Comparison of ENCODE assay signal across 23 cellular contexts in genomic region chr4:182140547-182140946, GRCh38.
"Had no signal": no experiment of that assay in that cellular context is flagged by ENCODE, and none has a peak within 500 bp of the region (broad histone marks: within the 10 kb centered on the region; RNA-seq: fewer than 3 reads in every experiment).

No MANE protein-coding gene starts in this region.

- H3K27ac Mint-ChIP-seq: activated CD4-positive, alpha-beta memory T cell treated with anti-CD3 and anti-CD28 coated beads, Interleukin-2, amount 10 ng/mL, durations not matched to agents 7 days and 5 days; activated CD4-positive, alpha-beta T cell treated with anti-CD3 and anti-CD28 coated beads for 36 hours; activated T-helper 2 cell treated with anti-CD3 and anti-CD28 coated beads, Interferon-gamma antibody, Interleukin-2, Interleukin-4, amounts not matched to agents 10 μg/mL and 5 μg/mL and 100 μg/mL, durations not matched to agents 14 hours and 24 hours and 36 hours; dendritic cell treated with granulocyte-macrophage colony-stimulating factor and Interleukin-4, amounts not matched to agents 40 ng/mL and 50 ng/mL, for 4 days; natural killer cell treated with Interleukin-12 subunit alpha and Interleukin-12 subunit beta and Interleukin-15 and Interleukin-18, amount 100 ng/mL, for 72 hours; stimulated activated effector memory CD8-positive, alpha-beta T cell treated with anti-CD3 and anti-CD28 coated beads, Interleukin-12 subunit alpha, Interleukin-12 subunit beta, amount 100 ng/mL, for 72 hours had no signal

- H3K36me3 ChIP-seq: ascending aorta, cardiac muscle cell, esophagus squamous epithelium, lower lobe of right lung, prostate gland, stomach, upper lobe of right lung, WERI-Rb-1 had no signal

- H3K4me3 Mint-ChIP-seq: activated CD4-positive, alpha-beta memory T cell treated with anti-CD3 and anti-CD28 coated beads, Interleukin-2, amount 10 ng/mL, durations not matched to agents 7 days and 5 days; activated CD4-positive, alpha-beta T cell treated with anti-CD3 and anti-CD28 coated beads for 36 hours; dendritic cell treated with granulocyte-macrophage colony-stimulating factor and Interleukin-4, amounts not matched to agents 40 ng/mL and 50 ng/mL, for 4 days; natural killer cell treated with Interleukin-12 subunit alpha and Interleukin-12 subunit beta and Interleukin-15 and Interleukin-18, amount 100 ng/mL, for 72 hours; stimulated activated effector memory CD8-positive, alpha-beta T cell treated with anti-CD3 and anti-CD28 coated beads, Interleukin-12 subunit alpha, Interleukin-12 subunit beta, amount 100 ng/mL, for 72 hours had no signal

- H3K9me3 Mint-ChIP-seq: activated CD4-positive, alpha-beta memory T cell treated with anti-CD3 and anti-CD28 coated beads, Interleukin-2, amount 10 ng/mL, durations not matched to agents 7 days and 5 days; activated T-helper 2 cell treated with anti-CD3 and anti-CD28 coated beads, Interferon-gamma antibody, Interleukin-2, Interleukin-4, amounts not matched to agents 10 μg/mL and 5 μg/mL and 100 μg/mL, durations not matched to agents 14 hours and 24 hours and 36 hours; dendritic cell treated with granulocyte-macrophage colony-stimulating factor and Interleukin-4, amounts not matched to agents 40 ng/mL and 50 ng/mL, for 4 days had no signal

- H3K36me3 Mint-ChIP-seq: natural killer cell treated with Interleukin-12 subunit alpha and Interleukin-12 subunit beta and Interleukin-15 and Interleukin-18, amount 100 ng/mL, for 72 hours; stimulated activated effector memory CD8-positive, alpha-beta T cell treated with anti-CD3 and anti-CD28 coated beads, Interleukin-12 subunit alpha, Interleukin-12 subunit beta, amount 100 ng/mL, for 72 hours had no signal

- H3K4me3 ChIP-seq: ascending aorta, cardiac muscle cell, esophagus squamous epithelium, prostate gland, skin epidermis, stomach, upper lobe of right lung had no signal

- DNase-seq: activated CD4-positive, alpha-beta memory T cell treated with anti-CD3 and anti-CD28 coated beads, Interleukin-2, amount 10 ng/mL, durations not matched to agents 7 days and 5 days; activated naive CD4-positive, alpha-beta T cell treated with anti-CD3 and anti-CD28 coated beads, Interleukin-2, amount 50 U/mL, for 16 hours; activated T-cell treated with anti-CD3 and anti-CD28 coated beads, Interleukin-2, amount 50 U/mL, for 1 hour; effector CD8-positive, alpha-beta T cell; esophagus squamous epithelium; left cardiac atrium; lower lobe of right lung; right cardiac atrium; stimulated activated CD4-positive, alpha-beta T cell treated with anti-CD3 and anti-CD28 coated beads, Interleukin-2, amount 100 ng/mL, for 48 hours; stomach; SW 1271; T-helper 2 cell; upper lobe of right lung; WERI-Rb-1 had no signal

- ATAC-seq: activated CD4-positive, alpha-beta T cell treated with anti-CD3 and anti-CD28 coated beads for 36 hours; left cardiac atrium; lower lobe of right lung; natural killer cell treated with Interleukin-12 subunit alpha and Interleukin-12 subunit beta and Interleukin-15 and Interleukin-18, amount 100 ng/mL, for 72 hours; right cardiac atrium; stimulated activated effector memory CD8-positive, alpha-beta T cell treated with anti-CD3 and anti-CD28 coated beads, Interleukin-12 subunit alpha, Interleukin-12 subunit beta, amount 100 ng/mL, for 72 hours; upper lobe of right lung had no signal

- H3K9me3 ChIP-seq: ascending aorta, esophagus squamous epithelium, lower lobe of right lung, prostate gland, stomach, upper lobe of right lung had no signal

- H3K27ac ChIP-seq: ascending aorta, cardiac muscle cell, esophagus squamous epithelium, lower lobe of right lung, prostate gland, skin epidermis, stomach, upper lobe of right lung, WERI-Rb-1 had no signal
